8 cellular contexts compared by ENCODE assay signal in the genomic region with DNA sequence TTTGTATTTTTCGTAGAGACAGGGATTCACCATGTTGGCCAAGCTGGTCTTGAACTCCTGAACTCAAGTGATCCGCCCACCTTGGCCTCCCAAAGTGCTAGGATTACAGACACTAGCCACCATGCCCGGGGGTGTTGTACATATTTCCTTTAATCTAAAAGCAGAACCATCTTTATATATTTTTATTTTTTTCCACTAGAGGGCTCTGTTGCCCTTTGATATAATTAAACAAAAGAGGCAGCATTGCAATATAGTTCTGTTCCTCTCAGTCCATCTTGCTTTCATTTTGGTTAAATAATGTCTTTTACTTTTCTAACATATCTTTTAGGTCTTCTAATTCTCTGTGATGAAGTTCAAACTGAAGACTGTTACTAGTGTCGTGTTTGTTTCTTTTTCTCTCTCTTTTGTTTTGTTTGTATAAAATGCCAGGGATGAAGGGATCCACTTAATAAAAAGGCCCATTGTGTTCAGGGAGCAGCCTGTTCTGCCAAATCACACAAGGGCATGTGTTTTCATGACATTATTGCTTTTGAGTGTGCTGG. TPM values are rescaled to one million over a fixed set of nuclear protein-coding genes. Genes with fewer than 3 reads are reported as not detected.
DNase-seq lines count a peak whose midpoint lies in the region; ATAC-seq lines count a peak whose summit lies in the region.

No MANE protein-coding gene starts in this region.

- no peak overlapping the region for H3K27ac Mint-ChIP-seq in activated naive CD4-positive, alpha-beta T cell treated with anti-CD3 and anti-CD28 coated beads, Interleukin-2, amount 50 U/mL, for 72 hours

- peak; percentile 72 for ATAC-seq in GM19025 (IDR thresholded peaks at IDR 0.05; ENCODE audit: low read depth, unreplicated experiment)
- ATAC-seq in HG03432 (IDR thresholded peaks at IDR 0.05; ENCODE audit: unreplicated experiment), result peak; percentile 91
- peak; percentile 58 to 62 for ATAC-seq in activated naive CD4-positive, alpha-beta T cell treated with anti-CD3 and anti-CD28 coated beads, Interleukin-2, amount 50 U/mL, for 72 hours
- peak; percentile 88 for ATAC-seq in Right ventricle myocardium superior (ENCODE audit: poor library complexity)

- intact Hi-C loops in Right ventricle myocardium superior (cut with DNase I), result loop anchor here (5.0 to 10.0 kb wide), 2 partner anchors 314 to 1482 kb away; partner anchors contain the start of gene MAF

- no peaks in the 10 kb centered on the region for H3K9me3 Mint-ChIP-seq in activated naive CD4-positive, alpha-beta T cell treated with anti-CD3 and anti-CD28 coated beads, Interleukin-2, amount 50 U/mL, for 72 hours

- H3K36me3 Mint-ChIP-seq in activated naive CD4-positive, alpha-beta T cell treated with anti-CD3 and anti-CD28 coated beads, Interleukin-2, amount 50 U/mL, for 72 hours, result no peaks in the 10 kb centered on the region

- peak; percentile 47 for DNase-seq in D341Med (ENCODE audit: low spot score)
- peak; percentile 41 for DNase-seq in NCI-H524 treated with DMSO at 0.1 percent for 48 hours (lab: John Stamatoyannopoulos, UW)
- no peak for DNase-seq in activated naive CD4-positive, alpha-beta T cell treated with anti-CD3 and anti-CD28 coated beads, Interleukin-2, amount 50 U/mL, for 72 hours (ENCODE audit: low spot score in 2 of 2)
- no peak for DNase-seq in Right ventricle myocardium superior
- DNase-seq in renal cortical epithelial cell (ENCODE audit: low read depth), result peak; percentile 63
- no peak for DNase-seq in HuH-7.5 (ENCODE audit: low spot score)

RNA-seq across cellular contexts. Expression of gene WWOX, which starts 23.4 kb away (rescaled TPM):
- 10 to 100 TPM; 12.6 to 17.2 TPM for total RNA-seq in activated naive CD4-positive, alpha-beta T cell treated with anti-CD3 and anti-CD28 coated beads, Interleukin-2, amount 50 U/mL, for 72 hours
- 11.5 TPM for total RNA-seq in Right ventricle myocardium superior
- total RNA-seq in renal cortical epithelial cell, result 10.6 and 29.5 TPM in 2 replicates

Comparison
In these comparisons a context has a peak if more than half of its experiments do, and no peak if none do; other contexts are left out.
1. DNase-seq: peak in D341Med (single experiment), NCI-H524 treated with DMSO at 0.1 percent for 48 hours (single experiment) and renal cortical epithelial cell (single experiment); none in activated naive CD4-positive, alpha-beta T cell treated with anti-CD3 and anti-CD28 coated beads, Interleukin-2, amount 50 U/mL, for 72 hours (0 of 2), Right ventricle myocardium superior (single experiment) and HuH-7.5 (single experiment).
2. Peak in every context shown above with its lines, with median percentiles within 50 percentile points of each other: ATAC-seq.